ENCODE assay signal across 21 cellular contexts in genomic region chr12:16175893-16176292, GRCh38.
"Had no signal": no experiment of that assay in that cellular context is flagged by ENCODE, and none has a peak within 500 bp of the region (broad histone marks: within the 10 kb centered on the region; RNA-seq: fewer than 3 reads in every experiment).

No MANE protein-coding gene starts in this region.

- H3K4me1 ChIP-seq: foreskin keratinocyte, vagina had no signal

- H3K27ac Mint-ChIP-seq: activated naive CD8-positive, alpha-beta T cell treated with anti-CD3 and anti-CD28 coated beads for 36 hours; brain; nephron progenitor cell; stimulated activated naive CD8-positive, alpha-beta T cell treated with anti-CD3 and anti-CD28 coated beads, Interleukin-15, Interleukin-2, amounts not matched to agents 100 ng/mL and 50 ng/mL, for 24 hours had no signal

- H3K4me3 Mint-ChIP-seq: activated naive CD8-positive, alpha-beta T cell treated with anti-CD3 and anti-CD28 coated beads for 36 hours; brain; nephron progenitor cell; stimulated activated naive CD8-positive, alpha-beta T cell treated with anti-CD3 and anti-CD28 coated beads, Interleukin-15, Interleukin-2, amounts not matched to agents 100 ng/mL and 50 ng/mL, for 24 hours had no signal

- H3K9me3 Mint-ChIP-seq: activated naive CD8-positive, alpha-beta T cell treated with anti-CD3 and anti-CD28 coated beads for 36 hours; stimulated activated naive CD8-positive, alpha-beta T cell treated with anti-CD3 and anti-CD28 coated beads, Interleukin-15, Interleukin-2, amounts not matched to agents 100 ng/mL and 50 ng/mL, for 24 hours had no signal

- H3K9me3 ChIP-seq: vagina had no signal

- DNase-seq: activated CD4-positive, alpha-beta T cell treated with anti-CD3 and anti-CD28 coated beads, Interleukin-2, amount 50 U/mL, for 48 hours; activated naive CD4-positive, alpha-beta T cell; activated naive CD8-positive, alpha-beta T cell treated with anti-CD3 and anti-CD28 coated beads for 36 hours; activated T-cell treated with anti-CD3 and anti-CD28 coated beads for 4 hours; effector CD8-positive, alpha-beta T cell; foreskin keratinocyte; hypothalamus; kidney; mammary epithelial cell; nephron progenitor cell; nucleus accumbens; posterior cingulate gyrus; retina; small intestine; stimulated activated CD4-positive, alpha-beta T cell treated with anti-CD3 and anti-CD28 coated beads, Interleukin-15, amount 100 ng/mL, for 24 hours; stimulated activated CD4-positive, alpha-beta T cell treated with anti-CD3 and anti-CD28 coated beads, Interleukin-2, amount 100 ng/mL, for 48 hours had no signal

- H3K36me3 Mint-ChIP-seq: activated naive CD8-positive, alpha-beta T cell treated with anti-CD3 and anti-CD28 coated beads for 36 hours; brain had no signal

- ATAC-seq: esophagus mucosa, foreskin keratinocyte, left lobe of liver had no signal

- H3K27me3 Mint-ChIP-seq: stimulated activated naive CD8-positive, alpha-beta T cell treated with anti-CD3 and anti-CD28 coated beads, Interleukin-15, Interleukin-2, amounts not matched to agents 100 ng/mL and 50 ng/mL, for 24 hours had no signal

- H3K36me3 ChIP-seq: vagina had no signal

- H3K27ac ChIP-seq: foreskin keratinocyte, vagina had no signal

- H3K4me3 ChIP-seq: vagina had no signal

- H3K4me1 Mint-ChIP-seq: activated naive CD8-positive, alpha-beta T cell treated with anti-CD3 and anti-CD28 coated beads for 36 hours; brain; nephron progenitor cell had no signal

- H3K27me3 ChIP-seq: foreskin keratinocyte, vagina had no signal
